In genomic region chr6:50030777-50031562, GRCh38 we compare ENCODE assay signal across 8 cellular contexts. TPM values are rescaled to one million over a fixed set of nuclear protein-coding genes. Genes with fewer than 3 reads are reported as not detected.
A peak's percentile ranks its signal among the peaks of the same experiment; 100 is the strongest.
DNase-seq lines count a peak whose midpoint lies in the region; FAIRE-seq and TF ChIP-seq lines count a peak whose summit lies in the region.

No MANE protein-coding gene starts in this region.

- TF ChIP-seq CTCF in GM10266 (IDR thresholded peaks at IDR 0.05; ENCODE audit: control insufficient read depth, insufficient read depth, low read depth, missing control alignments), result peak; percentile 38

- DNase-seq in GM10266 (ENCODE audit: extremely low spot score) (no peak), HTR-8/SVneo (ENCODE audit: insufficient read length, low spot score) (peak; percentile 5), SHP77 (lab: John Stamatoyannopoulos, UW) (peak; percentile 81 to 84), mesenchymal stem cell (peak; percentile 9), posterior cingulate gyrus (no peak), activated gamma-delta T cell treated with Interleukin-2 at 50 U/mL for 16 hours (no peak)
- no peak for DNase-seq in activated T-cell treated with anti-CD3 and anti-CD28 coated beads, Interleukin-2, amount 50 U/mL, for 48 hours
- DNase-seq in stimulated activated CD4-positive, alpha-beta T cell treated with anti-CD3 and anti-CD28 coated beads, Interleukin-2, amount 100 ng/mL, for 48 hours, result no peak

- no peaks in the 10 kb centered on the region for H3K36me3 ChIP-seq in mesenchymal stem cell (ENCODE audit: control insufficient read depth in 1 of 2, insufficient read depth in 2 of 2, low read depth in 1 of 2, low read length in 2 of 2)

- H3K4me1 ChIP-seq in mesenchymal stem cell (ENCODE audit: control insufficient read depth, insufficient read depth, low read depth, low read length), result no peaks in the 10 kb centered on the region

- H3K9me3 ChIP-seq in mesenchymal stem cell (ENCODE audit: control insufficient read depth, low read length), result no peaks in the 10 kb centered on the region

- no peak overlapping the region for H2BK5ac ChIP-seq in mesenchymal stem cell (ENCODE audit: low read depth, low read length, poor library complexity, severe bottlenecking)

- H3K4me2 ChIP-seq in mesenchymal stem cell (ENCODE audit: low read length, poor library complexity, severe bottlenecking), result no peak overlapping the region

- H3K9ac ChIP-seq in mesenchymal stem cell (ENCODE audit: low read length), result no peak overlapping the region

- H3K27me3 ChIP-seq in mesenchymal stem cell (ENCODE audit: control insufficient read depth in 1 of 2, insufficient read depth in 1 of 2, low read length in 2 of 2), result no peaks in the 10 kb centered on the region

- no peak overlapping the region for H3K23ac ChIP-seq in mesenchymal stem cell (ENCODE audit: low read length in 2 of 2)

- intact Hi-C loops in posterior cingulate gyrus (cut with DNase I), result no loop called here

- H4K8ac ChIP-seq in mesenchymal stem cell (ENCODE audit: low read length), result no peak overlapping the region

- no peak overlapping the region for H3K4me3 ChIP-seq in mesenchymal stem cell (ENCODE audit: insufficient read depth in 1 of 2, low read depth in 1 of 2, low read length in 2 of 2)

- no peak overlapping the region for H2BK120ac ChIP-seq in mesenchymal stem cell (ENCODE audit: low read depth, low read length)

- no peak overlapping the region for H3K18ac ChIP-seq in mesenchymal stem cell (ENCODE audit: low read depth in 1 of 2, low read length in 2 of 2)

- H2BK12ac ChIP-seq in mesenchymal stem cell (ENCODE audit: low read length in 2 of 2), result no peak overlapping the region

- 47% methylated on average over 18 of the region's 18 CpGs for WGBS in mesenchymal stem cell

- H4K91ac ChIP-seq in mesenchymal stem cell (ENCODE audit: low read length), result no peak overlapping the region

- no peak overlapping the region for H2BK15ac ChIP-seq in mesenchymal stem cell (ENCODE audit: low read depth, poor library complexity, severe bottlenecking)

- no peak overlapping the region for H3K4ac ChIP-seq in mesenchymal stem cell (ENCODE audit: low read depth in 1 of 2, low read length in 2 of 2)

- no peak overlapping the region for H3K27ac ChIP-seq in mesenchymal stem cell (ENCODE audit: low read length, poor library complexity, severe bottlenecking)

- H2AK5ac ChIP-seq in mesenchymal stem cell (ENCODE audit: low read length, severe bottlenecking), result no peak overlapping the region

- peak overlapping the region; percentile 15 for H2AFZ ChIP-seq in mesenchymal stem cell (ENCODE audit: low read depth, low read length)

- FAIRE-seq in HTR-8/SVneo (lab: Jason Lieb, UNC), result peak; percentile 68

- H3K14ac ChIP-seq in mesenchymal stem cell (ENCODE audit: low read length in 2 of 2), result no peak overlapping the region

- H3K79me1 ChIP-seq in mesenchymal stem cell (replicated peaks; ENCODE audit: low read length, poor library complexity, severe bottlenecking), result no peaks in the 10 kb centered on the region

RNA-seq across cellular contexts. Expression of gene DEFB110, which starts 9.2 kb away (rescaled TPM):
- not detected for polyA plus RNA-seq in mesenchymal stem cell (2013, experiment 1 of 2)
- not detected for polyA plus RNA-seq in mesenchymal stem cell (2013, experiment 2 of 2)

RNA-seq across cellular contexts. Expression of gene DEFB112, which starts 18.8 kb away (rescaled TPM):
- polyA plus RNA-seq in mesenchymal stem cell (2013, experiment 1 of 2), result not detected
- polyA plus RNA-seq in mesenchymal stem cell (2013, experiment 2 of 2), result not detected

Comparison
In these comparisons a context has a peak if more than half of its experiments do, and no peak if none do; other contexts are left out.
1. DNase-seq: peak in HTR-8/SVneo (single experiment), SHP77 (2 of 2) and mesenchymal stem cell (single experiment); none in GM10266 (single experiment), posterior cingulate gyrus (0 of 10), activated gamma-delta T cell treated with Interleukin-2 at 50 U/mL for 16 hours (single experiment), activated T-cell treated with anti-CD3 and anti-CD28 coated beads, Interleukin-2, amount 50 U/mL, for 48 hours (0 of 2) and stimulated activated CD4-positive, alpha-beta T cell treated with anti-CD3 and anti-CD28 coated beads, Interleukin-2, amount 100 ng/mL, for 48 hours (0 of 2).